In genomic region chr3:188383763-188384162, GRCh38 we compare ENCODE assay signal across 27 cellular contexts.
DNase-seq lines count a peak whose midpoint lies in the region; ATAC-seq, FAIRE-seq and TF ChIP-seq lines count a peak whose summit lies in the region.
"Had no signal": no experiment of that assay in that cellular context is flagged by ENCODE, and none has a peak within 500 bp of the region (broad histone marks: within the 10 kb centered on the region; RNA-seq: fewer than 3 reads in every experiment).

No MANE protein-coding gene starts in this region.

- no peaks in the 10 kb centered on the region for H3K27me3 Mint-ChIP-seq in activated B cell treated with CpG ODN at 0.5 μM for 24 hours
- H3K27me3 Mint-ChIP-seq in stimulated activated memory B cell treated with anti-CD40 and anti-IgM and Interleukin-4, amounts not matched to agents 10 μg/mL and 1 μg/mL and 100 μg/mL, for 72 hours: no peaks in the 10 kb centered on the region
- H3K27me3 Mint-ChIP-seq: B cell had no signal

- no peak for TF ChIP-seq CTCF in activated B cell treated with CpG ODN at 0.5 μM for 24 hours (IDR thresholded peaks at IDR 0.05)
- TF ChIP-seq CTCF in sigmoid colon (IDR thresholded peaks at IDR 0.05): no peak

- H3K27ac ChIP-seq in sigmoid colon: peak overlapping the region in 1 of 4 donors; percentile 16
- H3K27ac ChIP-seq: C4-2B, GM23248, PC-9, RWPE1 had no signal

- H3K9me3 Mint-ChIP-seq in activated B cell treated with CpG ODN at 0.5 μM for 24 hours: peaks cover 2% of the 10 kb centered on the region
- H3K9me3 Mint-ChIP-seq in stimulated activated memory B cell treated with anti-CD40 and anti-IgM and Interleukin-4, amounts not matched to agents 10 μg/mL and 1 μg/mL and 100 μg/mL, for 72 hours: peaks cover 7% of the 10 kb centered on the region
- H3K9me3 Mint-ChIP-seq: CD8-positive, alpha-beta T cell had no signal

- DNase-seq in H54 (ENCODE audit: insufficient read length, low spot score): no peak
- no peak for DNase-seq in activated B cell treated with CpG ODN at 0.5 μM for 24 hours
- peak; percentile 59 for DNase-seq in kidney tubule cell (ENCODE audit: low spot score)
- DNase-seq in sigmoid colon: no peak
- DNase-seq in COR-L47 (lab: John Stamatoyannopoulos, UW): no peak
- no peak for DNase-seq in T-helper 9 cell
- DNase-seq: CD8-positive, alpha-beta T cell; DMS 273 treated with DMSO at 0.1 percent for 48 hours; DND-41; GM23248; H9; KBM-7; MV-4-11; NCI-H1105 treated with DMSO at 0.1 percent for 48 hours; NCI-H146; NCI-H1930; NCI-H2107; NCI-H446 treated with DMSO at 0.1 percent for 48 hours; NCI-H526; NCI-H82; NK-92 treated with Interleukin-12 subunit alpha and Interleukin-12 subunit beta, amount 100 ng/mL, for 24 hours; PC-9; SHP77 treated with DMSO at 0.1 percent for 48 hours had no signal

- CTCF ChIA-PET in activated B cell treated with CpG ODN at 0.5 μM for 24 hours (lab: Charles Lee): no interaction called here

- ATAC-seq in activated B cell treated with CpG ODN at 0.5 μM for 24 hours (ENCODE audit: low read depth): no peak
- ATAC-seq in stimulated activated memory B cell treated with anti-CD40 and anti-IgM and Interleukin-4, amounts not matched to agents 10 μg/mL and 1 μg/mL and 100 μg/mL, for 72 hours: no peak
- ATAC-seq: CD8-positive, alpha-beta T cell had no signal

- no peak for TF ChIP-seq EP300 in sigmoid colon (IDR thresholded peaks at IDR 0.05)

- no peaks in the 10 kb centered on the region for H3K9me3 ChIP-seq in sigmoid colon

- H3K4me1 Mint-ChIP-seq in activated B cell treated with CpG ODN at 0.5 μM for 24 hours: peaks cover 67% of the 10 kb centered on the region
- H3K4me1 Mint-ChIP-seq in stimulated activated memory B cell treated with anti-CD40 and anti-IgM and Interleukin-4, amounts not matched to agents 10 μg/mL and 1 μg/mL and 100 μg/mL, for 72 hours: peaks cover 64% of the 10 kb centered on the region

- TF ChIP-seq POLR2A in H54 (IDR thresholded peaks at IDR 0.05; ENCODE audit: low read depth, low read length): no peak
- TF ChIP-seq POLR2A in sigmoid colon (IDR thresholded peaks at IDR 0.05): no peak

- WGBS in sigmoid colon, 2 donors: 76 to 82% methylated on average over 3 of the region's 3 CpGs

- FAIRE-seq in H54 (lab: Jason Lieb, UNC): peak; percentile 53

- H3K4me1 ChIP-seq in sigmoid colon: peaks cover 0 to 71% (median 45%) of the 10 kb centered on the region in 4 donors

- H3K27ac Mint-ChIP-seq in activated B cell treated with CpG ODN at 0.5 μM for 24 hours: peak overlapping the region; percentile 10
- peak overlapping the region; percentile 43 for H3K27ac Mint-ChIP-seq in stimulated activated memory B cell treated with anti-CD40 and anti-IgM and Interleukin-4, amounts not matched to agents 10 μg/mL and 1 μg/mL and 100 μg/mL, for 72 hours
- H3K27ac Mint-ChIP-seq: B cell; CD8-positive, alpha-beta T cell; H9 had no signal

- intact Hi-C loops in activated B cell treated with CpG ODN at 0.5 μM for 24 hours (cut with micrococcal nuclease) (no loop called here), sigmoid colon (cut with DNase I) (no loop called here)

- H3K4me3 ChIP-seq in sigmoid colon: no peak overlapping the region
- H3K4me3 ChIP-seq: GM23248, PC-9 had no signal

- H3K4me3 Mint-ChIP-seq in activated B cell treated with CpG ODN at 0.5 μM for 24 hours: no peak overlapping the region
- H3K4me3 Mint-ChIP-seq in stimulated activated memory B cell treated with anti-CD40 and anti-IgM and Interleukin-4, amounts not matched to agents 10 μg/mL and 1 μg/mL and 100 μg/mL, for 72 hours: no peak overlapping the region
- H3K4me3 Mint-ChIP-seq: B cell; CD8-positive, alpha-beta T cell; H9 had no signal

- H3K36me3 Mint-ChIP-seq in activated B cell treated with CpG ODN at 0.5 μM for 24 hours (ENCODE audit: low read depth): peaks cover 5% of the 10 kb centered on the region
- peaks cover 20% of the 10 kb centered on the region for H3K36me3 Mint-ChIP-seq in stimulated activated memory B cell treated with anti-CD40 and anti-IgM and Interleukin-4, amounts not matched to agents 10 μg/mL and 1 μg/mL and 100 μg/mL, for 72 hours
- H3K36me3 Mint-ChIP-seq: CD8-positive, alpha-beta T cell had no signal

- no peaks in the 10 kb centered on the region for H3K27me3 ChIP-seq in sigmoid colon

- POLR2A ChIA-PET in activated B cell treated with CpG ODN at 0.5 μM for 24 hours (lab: Charles Lee): no interaction called here

- H3K36me3 ChIP-seq in sigmoid colon: no peaks in the 10 kb centered on the region
